20 cellular contexts compared by ENCODE assay signal in genomic region chr14:101194356-101195308, GRCh38.
DNase-seq lines count a peak whose midpoint lies in the region; ATAC-seq and TF ChIP-seq lines count a peak whose summit lies in the region.
"Had no signal": no experiment of that assay in that cellular context is flagged by ENCODE, and none has a peak within 500 bp of the region (broad histone marks: within the 10 kb centered on the region; RNA-seq: fewer than 3 reads in every experiment).

No MANE protein-coding gene starts in this region.

- no peak for TF ChIP-seq CTCF in type B pancreatic cell (conservative IDR thresholded peaks at IDR 0.05)

- H3K36me3 Mint-ChIP-seq in activated T-cell treated with anti-CD3 and anti-CD28 coated beads, Interleukin-2, amount 50 U/mL, for 24 hours (ENCODE audit: low read depth) = no peaks in the 10 kb centered on the region
- H3K36me3 Mint-ChIP-seq in type B pancreatic cell = no peaks in the 10 kb centered on the region
- H3K36me3 Mint-ChIP-seq: CD14-positive monocyte; stimulated activated memory B cell treated with anti-CD40 and anti-IgM and Interleukin-4, amounts not matched to agents 10 μg/mL and 1 μg/mL and 100 μg/mL, for 72 hours had no signal

- H3K9me3 Mint-ChIP-seq in activated T-cell treated with anti-CD3 and anti-CD28 coated beads, Interleukin-2, amount 50 U/mL, for 24 hours = no peaks in the 10 kb centered on the region
- H3K9me3 Mint-ChIP-seq in type B pancreatic cell = no peaks in the 10 kb centered on the region
- H3K9me3 Mint-ChIP-seq: CD14-positive monocyte had no signal

- H3K4me3 Mint-ChIP-seq in activated T-cell treated with anti-CD3 and anti-CD28 coated beads, Interleukin-2, amount 50 U/mL, for 24 hours = no peak overlapping the region
- no peak overlapping the region for H3K4me3 Mint-ChIP-seq in type B pancreatic cell
- H3K4me3 Mint-ChIP-seq: CD14-positive monocyte; stimulated activated memory B cell treated with anti-CD40 and anti-IgM and Interleukin-4, amounts not matched to agents 10 μg/mL and 1 μg/mL and 100 μg/mL, for 72 hours had no signal

- DNase-seq in activated T-cell treated with anti-CD3 and anti-CD28 coated beads, Interleukin-2, amount 50 U/mL, for 24 hours = peak; percentile 22
- no peak for DNase-seq in activated T-cell treated with anti-CD3 and anti-CD28 coated beads, Interleukin-2, amount 50 U/mL, for 1 hour
- DNase-seq in NCI-H345 treated with DMSO at 0.1 percent for 48 hours (lab: John Stamatoyannopoulos, UW; ENCODE audit: unreplicated experiment) = peak; percentile 94
- DNase-seq in left lobe of liver (ENCODE audit: low spot score) = peak; percentile 27
- DNase-seq in type B pancreatic cell (ENCODE audit: extremely low spot score, unreplicated experiment) = peak; percentile 67
- DNase-seq in activated CD4-positive, alpha-beta T cell treated with anti-CD3 and anti-CD28 coated beads, Interleukin-2, amount 50 U/mL, for 1 hour = no peak
- DNase-seq in GOT3 (lab: John Stamatoyannopoulos, UW) = no peak
- DNase-seq: activated naive CD4-positive, alpha-beta T cell treated with anti-CD3 and anti-CD28 coated beads, Interleukin-2, amount 50 U/mL, for 16 hours; heart left ventricle; mammary epithelial cell; NCI-H1694; NCI-H526; PC-9; stimulated activated CD4-positive, alpha-beta T cell treated with anti-CD3 and anti-CD28 coated beads, Interleukin-12 subunit alpha, Interleukin-12 subunit beta, amount 100 ng/mL, for 4 hours; T-helper 9 cell; tibial artery had no signal

- ATAC-seq in left lobe of liver (no peak), GM18870 (IDR thresholded peaks at IDR 0.05; ENCODE audit: unreplicated experiment) (no peak)
- ATAC-seq: activated CD4-positive, CD25-positive, alpha-beta regulatory T cell treated with anti-CD3 and anti-CD28 coated beads, Interleukin-2, amount 50 U/mL, for 24 hours; heart left ventricle; stimulated activated memory B cell treated with anti-CD40 and anti-IgM and Interleukin-4, amounts not matched to agents 10 μg/mL and 1 μg/mL and 100 μg/mL, for 72 hours had no signal

- no peaks in the 10 kb centered on the region for H3K27me3 Mint-ChIP-seq in activated T-cell treated with anti-CD3 and anti-CD28 coated beads, Interleukin-2, amount 50 U/mL, for 24 hours
- peaks cover 4% of the 10 kb centered on the region for H3K27me3 Mint-ChIP-seq in type B pancreatic cell
- H3K27me3 Mint-ChIP-seq: stimulated activated memory B cell treated with anti-CD40 and anti-IgM and Interleukin-4, amounts not matched to agents 10 μg/mL and 1 μg/mL and 100 μg/mL, for 72 hours had no signal

- H3K27ac Mint-ChIP-seq in activated T-cell treated with anti-CD3 and anti-CD28 coated beads, Interleukin-2, amount 50 U/mL, for 24 hours = no peak overlapping the region
- H3K27ac Mint-ChIP-seq in type B pancreatic cell = no peak overlapping the region
- H3K27ac Mint-ChIP-seq: stimulated activated memory B cell treated with anti-CD40 and anti-IgM and Interleukin-4, amounts not matched to agents 10 μg/mL and 1 μg/mL and 100 μg/mL, for 72 hours had no signal

- no peaks in the 10 kb centered on the region for H3K4me1 Mint-ChIP-seq in activated T-cell treated with anti-CD3 and anti-CD28 coated beads, Interleukin-2, amount 50 U/mL, for 24 hours (ENCODE audit: low read depth)
- peaks cover 9% of the 10 kb centered on the region for H3K4me1 Mint-ChIP-seq in type B pancreatic cell (ENCODE audit: unreplicated experiment)
- H3K4me1 Mint-ChIP-seq: CD14-positive monocyte; stimulated activated memory B cell treated with anti-CD40 and anti-IgM and Interleukin-4, amounts not matched to agents 10 μg/mL and 1 μg/mL and 100 μg/mL, for 72 hours had no signal

Comparison
In these comparisons a context has a peak if more than half of its experiments do, and no peak if none do; other contexts are left out.
1. DNase-seq: peak in activated T-cell treated with anti-CD3 and anti-CD28 coated beads, Interleukin-2, amount 50 U/mL, for 24 hours (single experiment), NCI-H345 treated with DMSO at 0.1 percent for 48 hours (single experiment), left lobe of liver (single experiment) and type B pancreatic cell (single experiment); none in activated T-cell treated with anti-CD3 and anti-CD28 coated beads, Interleukin-2, amount 50 U/mL, for 1 hour (single experiment), activated CD4-positive, alpha-beta T cell treated with anti-CD3 and anti-CD28 coated beads, Interleukin-2, amount 50 U/mL, for 1 hour (single experiment) and GOT3 (single experiment).